Comparison of ENCODE assay signal across 28 cellular contexts in genomic region chr6:77548662-77549366, GRCh38.
"Had no signal": no experiment of that assay in that cellular context is flagged by ENCODE, and none has a peak within 500 bp of the region (broad histone marks: within the 10 kb centered on the region; RNA-seq: fewer than 3 reads in every experiment).

No MANE protein-coding gene starts in this region.

- H3K27ac ChIP-seq: brain microvascular endothelial cell, coronary artery, dorsolateral prefrontal cortex, foreskin keratinocyte, gastrocnemius medialis, heart left ventricle had no signal

- DNase-seq: activated CD4-positive, alpha-beta memory T cell treated with anti-CD3 and anti-CD28 coated beads for 36 hours; activated CD4-positive, alpha-beta T cell treated with anti-CD3 and anti-CD28 coated beads for 36 hours; activated CD4-positive, alpha-beta T cell treated with anti-CD3 and anti-CD28 coated beads, Interleukin-2, amount 10 ng/mL, durations not matched to agents 24 days and 14 days; activated CD4-positive, CD25-positive, alpha-beta regulatory T cell; activated CD4-positive, CD25-positive, alpha-beta regulatory T cell treated with anti-CD3 and anti-CD28 coated beads, Interleukin-2, amount 50 U/mL, for 72 hours; activated CD8-positive, alpha-beta memory T cell treated with anti-CD3 and anti-CD28 coated beads, Interleukin-2, amount 10 ng/mL, durations not matched to agents 7 days and 5 days; activated CD8-positive, alpha-beta memory T cell treated with anti-CD3 and anti-CD28 coated beads, Interleukin-2, amount 50 U/mL, for 4 hours; activated CD8-positive, alpha-beta T cell treated with anti-CD3 and anti-CD28 coated beads, Interleukin-2, amount 10 ng/mL, durations not matched to agents 7 days and 5 days; activated gamma-delta T cell; activated naive CD4-positive, alpha-beta T cell; activated naive CD4-positive, alpha-beta T cell treated with anti-CD3 and anti-CD28 coated beads, Interleukin-2, amount 10 ng/mL, durations not matched to agents 7 days and 5 days; activated naive CD8-positive, alpha-beta T cell treated with anti-CD3 and anti-CD28 coated beads, Interleukin-2, amount 10 ng/mL, durations not matched to agents 7 days and 5 days; activated T-cell treated with anti-CD3 and anti-CD28 coated beads, Interleukin-2, amount 50 U/mL, for 1 hour; activated T-cell treated with anti-CD3 and anti-CD28 coated beads, Interleukin-2, amount 50 U/mL, for 72 hours; anterior cingulate cortex; brain microvascular endothelial cell; dorsolateral prefrontal cortex; effector memory CD4-positive, alpha-beta T cell; endodermal cell; foreskin keratinocyte; gastrocnemius medialis; glutamatergic neuron; heart left ventricle had no signal

- H3K4me3 ChIP-seq: coronary artery, dorsolateral prefrontal cortex, gastrocnemius medialis, heart left ventricle had no signal

- H3K4me1 ChIP-seq: foreskin keratinocyte, gastrocnemius medialis, heart left ventricle had no signal

- H3K27me3 Mint-ChIP-seq: activated CD4-positive, alpha-beta memory T cell treated with anti-CD3 and anti-CD28 coated beads for 36 hours; activated CD4-positive, alpha-beta T cell treated with anti-CD3 and anti-CD28 coated beads for 36 hours; activated CD4-positive, alpha-beta T cell treated with anti-CD3 and anti-CD28 coated beads, Interleukin-2, amount 10 ng/mL, durations not matched to agents 24 days and 14 days; activated CD8-positive, alpha-beta memory T cell treated with anti-CD3 and anti-CD28 coated beads, Interleukin-2, amount 10 ng/mL, durations not matched to agents 7 days and 5 days; activated naive CD4-positive, alpha-beta T cell treated with anti-CD3 and anti-CD28 coated beads, Interleukin-2, amount 10 ng/mL, durations not matched to agents 7 days and 5 days; activated naive CD8-positive, alpha-beta T cell treated with anti-CD3 and anti-CD28 coated beads, Interleukin-2, amount 10 ng/mL, durations not matched to agents 7 days and 5 days; central memory CD8-positive, alpha-beta T cell; dendritic cell treated with granulocyte-macrophage colony-stimulating factor and Interleukin-4, amounts not matched to agents 40 ng/mL and 50 ng/mL, for 4 days had no signal

- H3K4me1 Mint-ChIP-seq: activated CD4-positive, alpha-beta T cell treated with anti-CD3 and anti-CD28 coated beads for 36 hours; activated CD4-positive, alpha-beta T cell treated with anti-CD3 and anti-CD28 coated beads, Interleukin-2, amount 10 ng/mL, durations not matched to agents 24 days and 14 days; activated CD8-positive, alpha-beta memory T cell treated with anti-CD3 and anti-CD28 coated beads, Interleukin-2, amount 10 ng/mL, durations not matched to agents 7 days and 5 days; activated naive CD4-positive, alpha-beta T cell treated with anti-CD3 and anti-CD28 coated beads, Interleukin-2, amount 10 ng/mL, durations not matched to agents 7 days and 5 days; activated naive CD8-positive, alpha-beta T cell treated with anti-CD3 and anti-CD28 coated beads, Interleukin-2, amount 10 ng/mL, durations not matched to agents 7 days and 5 days; central memory CD8-positive, alpha-beta T cell; endodermal cell had no signal

- ATAC-seq: activated CD4-positive, alpha-beta T cell treated with anti-CD3 and anti-CD28 coated beads for 36 hours; activated CD8-positive, alpha-beta memory T cell treated with anti-CD3 and anti-CD28 coated beads, Interleukin-2, amount 10 ng/mL, durations not matched to agents 7 days and 5 days; activated CD8-positive, alpha-beta T cell treated with anti-CD3 and anti-CD28 coated beads, Interleukin-2, amount 10 ng/mL, durations not matched to agents 7 days and 5 days; activated naive CD4-positive, alpha-beta T cell treated with anti-CD3 and anti-CD28 coated beads, Interleukin-2, amount 50 U/mL, for 72 hours; activated T-cell treated with anti-CD3 and anti-CD28 coated beads, Interleukin-2, amount 50 U/mL, for 72 hours; esophagus mucosa; foreskin keratinocyte; gastrocnemius medialis; heart left ventricle had no signal

- H3K4me3 Mint-ChIP-seq: activated CD4-positive, alpha-beta memory T cell treated with anti-CD3 and anti-CD28 coated beads for 36 hours; activated CD4-positive, alpha-beta T cell treated with anti-CD3 and anti-CD28 coated beads for 36 hours; activated CD4-positive, alpha-beta T cell treated with anti-CD3 and anti-CD28 coated beads, Interleukin-2, amount 10 ng/mL, durations not matched to agents 24 days and 14 days; activated CD8-positive, alpha-beta memory T cell treated with anti-CD3 and anti-CD28 coated beads, Interleukin-2, amount 10 ng/mL, durations not matched to agents 7 days and 5 days; activated CD8-positive, alpha-beta T cell treated with anti-CD3 and anti-CD28 coated beads, Interleukin-2, amount 10 ng/mL, durations not matched to agents 7 days and 5 days; activated naive CD4-positive, alpha-beta T cell treated with anti-CD3 and anti-CD28 coated beads, Interleukin-2, amount 10 ng/mL, durations not matched to agents 7 days and 5 days; activated naive CD8-positive, alpha-beta T cell treated with anti-CD3 and anti-CD28 coated beads, Interleukin-2, amount 10 ng/mL, durations not matched to agents 7 days and 5 days; activated T-cell treated with anti-CD3 and anti-CD28 coated beads, Interleukin-2, amount 50 U/mL, for 72 hours; central memory CD8-positive, alpha-beta T cell; dendritic cell treated with granulocyte-macrophage colony-stimulating factor and Interleukin-4, amounts not matched to agents 40 ng/mL and 50 ng/mL, for 4 days; endodermal cell had no signal

- H3K27me3 ChIP-seq: brain microvascular endothelial cell, gastrocnemius medialis, heart left ventricle had no signal

- H3K9me3 Mint-ChIP-seq: activated CD4-positive, alpha-beta memory T cell treated with anti-CD3 and anti-CD28 coated beads for 36 hours; activated CD4-positive, alpha-beta T cell treated with anti-CD3 and anti-CD28 coated beads, Interleukin-2, amount 10 ng/mL, durations not matched to agents 24 days and 14 days; activated naive CD4-positive, alpha-beta T cell treated with anti-CD3 and anti-CD28 coated beads, Interleukin-2, amount 10 ng/mL, durations not matched to agents 7 days and 5 days; activated naive CD8-positive, alpha-beta T cell treated with anti-CD3 and anti-CD28 coated beads, Interleukin-2, amount 10 ng/mL, durations not matched to agents 7 days and 5 days; dendritic cell treated with granulocyte-macrophage colony-stimulating factor and Interleukin-4, amounts not matched to agents 40 ng/mL and 50 ng/mL, for 4 days; endodermal cell had no signal

- H3K27ac Mint-ChIP-seq: activated CD4-positive, alpha-beta memory T cell treated with anti-CD3 and anti-CD28 coated beads for 36 hours; activated CD4-positive, alpha-beta T cell treated with anti-CD3 and anti-CD28 coated beads for 36 hours; activated CD4-positive, alpha-beta T cell treated with anti-CD3 and anti-CD28 coated beads, Interleukin-2, amount 10 ng/mL, durations not matched to agents 24 days and 14 days; activated CD8-positive, alpha-beta memory T cell treated with anti-CD3 and anti-CD28 coated beads, Interleukin-2, amount 10 ng/mL, durations not matched to agents 7 days and 5 days; activated CD8-positive, alpha-beta T cell treated with anti-CD3 and anti-CD28 coated beads, Interleukin-2, amount 10 ng/mL, durations not matched to agents 7 days and 5 days; activated naive CD4-positive, alpha-beta T cell treated with anti-CD3 and anti-CD28 coated beads, Interleukin-2, amount 10 ng/mL, durations not matched to agents 7 days and 5 days; activated naive CD4-positive, alpha-beta T cell treated with anti-CD3 and anti-CD28 coated beads, Interleukin-2, amount 50 U/mL, for 72 hours; activated naive CD8-positive, alpha-beta T cell treated with anti-CD3 and anti-CD28 coated beads, Interleukin-2, amount 10 ng/mL, durations not matched to agents 7 days and 5 days; activated T-cell treated with anti-CD3 and anti-CD28 coated beads, Interleukin-2, amount 50 U/mL, for 72 hours; dendritic cell treated with granulocyte-macrophage colony-stimulating factor and Interleukin-4, amounts not matched to agents 40 ng/mL and 50 ng/mL, for 4 days; endodermal cell had no signal

- H3K9me3 ChIP-seq: gastrocnemius medialis, heart left ventricle had no signal

- H3K36me3 ChIP-seq: brain microvascular endothelial cell, gastrocnemius medialis, heart left ventricle had no signal

- H3K36me3 Mint-ChIP-seq: activated CD4-positive, alpha-beta memory T cell treated with anti-CD3 and anti-CD28 coated beads for 36 hours; activated CD8-positive, alpha-beta memory T cell treated with anti-CD3 and anti-CD28 coated beads, Interleukin-2, amount 10 ng/mL, durations not matched to agents 7 days and 5 days; activated naive CD4-positive, alpha-beta T cell treated with anti-CD3 and anti-CD28 coated beads, Interleukin-2, amount 10 ng/mL, durations not matched to agents 7 days and 5 days; activated naive CD4-positive, alpha-beta T cell treated with anti-CD3 and anti-CD28 coated beads, Interleukin-2, amount 50 U/mL, for 72 hours; activated naive CD8-positive, alpha-beta T cell treated with anti-CD3 and anti-CD28 coated beads, Interleukin-2, amount 10 ng/mL, durations not matched to agents 7 days and 5 days had no signal
